8 cellular contexts compared by ENCODE assay signal in genomic region chr6:125154184-125155135, GRCh38. TPM values are rescaled to one million over a fixed set of nuclear protein-coding genes. Genes with fewer than 3 reads are reported as not detected.
DNase-seq lines count a peak whose midpoint lies in the region; ATAC-seq, FAIRE-seq and TF ChIP-seq lines count a peak whose summit lies in the region.

No MANE protein-coding gene starts in this region.

- H3K27ac ChIP-seq in RWPE1 = peak overlapping the region; percentile 17; the same call in 1 of the 2 replicates
- H3K27ac ChIP-seq in HepG2 (ENCODE audit: extremely low read length, insufficient read depth, low read length) = no peak overlapping the region

- no peak for DNase-seq in AG09309 (ENCODE audit: low read depth)
- DNase-seq in RWPE1 (ENCODE audit: low spot score) = peak; percentile 76
- peak; percentile 11 for DNase-seq in choroid plexus epithelial cell (ENCODE audit: low read depth)
- peak; percentile 7 for DNase-seq in HepG2 (ENCODE audit: low spot score)
- DNase-seq in DMS114 treated with DMSO at 0.1 percent for 48 hours (lab: John Stamatoyannopoulos, UW; ENCODE audit: unreplicated experiment) = no peak

- TF ChIP-seq POLR2A in HepG2 (IDR thresholded peaks at IDR 0.05; ENCODE audit: insufficient read depth in 1 of 2, low read depth in 2 of 2, low read length in 2 of 2) = no peak

- ATAC-seq in GM21447 (IDR thresholded peaks at IDR 0.05; ENCODE audit: unreplicated experiment) (peak; percentile 3), HepG2 (peak; percentile 54), GM19455 (IDR thresholded peaks at IDR 0.05; ENCODE audit: unreplicated experiment) (no peak)

- FAIRE-seq in HepG2 (lab: Jason Lieb, UNC) = no peak

- H3K4me1 Mint-ChIP-seq in stimulated activated naive CD8-positive, alpha-beta T cell treated with anti-CD3 and anti-CD28 coated beads, Interleukin-15, Interleukin-2, amounts not matched to agents 100 ng/mL and 50 ng/mL, for 24 hours (ENCODE audit: low read depth) = peaks cover 4% of the 10 kb centered on the region

- H3K9ac ChIP-seq in HepG2 (ENCODE audit: insufficient read depth, low read depth, low read length) = no peak overlapping the region

- H3K36me3 ChIP-seq in HepG2 (replicated peaks in 1 of 2; ENCODE audit: control insufficient read depth in 1 of 2, insufficient read depth in 2 of 2, low read length in 2 of 2) = no peaks in the 10 kb centered on the region

- TF ChIP-seq EP300 in HepG2 (IDR thresholded peaks at IDR 0.05; ENCODE audit: low read depth in 2 of 2, low read length in 2 of 2) (no peak), HepG2 (CRISPR knock-in tag; IDR thresholded peaks at IDR 0.05; ENCODE audit: borderline replicate concordance) (no peak)

- H3K9me3 ChIP-seq in HepG2 (ENCODE audit: low read length) = no peaks in the 10 kb centered on the region

- peak overlapping the region; percentile 92 for H3K4me2 ChIP-seq in HepG2 (ENCODE audit: low read depth, low read length)

- H3K27me3 ChIP-seq in HepG2 (ENCODE audit: control insufficient read depth in 1 of 2, insufficient read depth in 2 of 2, low read length in 2 of 2) = peaks cover 3 to 21% of the 10 kb centered on the region in 2 experiments; a peak in 3 of 5 replicates

- no peaks in the 10 kb centered on the region for H4K20me1 ChIP-seq in HepG2 (ENCODE audit: insufficient read depth, low read length)

- POLR2A ChIA-PET in RWPE1 (lab: Yijun Ruan, JAX; ENCODE audit: low non-redundant PET) = no interaction called here
- POLR2A ChIA-PET in HepG2 (lab: Yijun Ruan, JAX) = no interaction called here

- no peak overlapping the region for H3K27ac Mint-ChIP-seq in stimulated activated naive CD8-positive, alpha-beta T cell treated with anti-CD3 and anti-CD28 coated beads, Interleukin-15, Interleukin-2, amounts not matched to agents 100 ng/mL and 50 ng/mL, for 24 hours

- H3K4me3 ChIP-seq in AG09309 (ENCODE audit: control insufficient read depth, low read depth, low read length) = peak overlapping the region; percentile 67
- H3K4me3 ChIP-seq in choroid plexus epithelial cell (ENCODE audit: low read depth, low read length) = peak overlapping the region; percentile 66
- peak overlapping the region; percentile 40 to 69 (median 55); a peak in 5 of 6 replicates for H3K4me3 ChIP-seq in HepG2 (replicated peaks in 1 of 3; ENCODE audit: insufficient read depth in 1 of 3, low read depth in 2 of 3, low read length in 3 of 3)

- no peak overlapping the region for H2AFZ ChIP-seq in HepG2 (ENCODE audit: low read length)

- WGBS in HepG2 (ENCODE audit: low lambda C conversion rate) = 46% methylated on average over 52 of the region's 64 CpGs

- H3K36me3 Mint-ChIP-seq in stimulated activated naive CD8-positive, alpha-beta T cell treated with anti-CD3 and anti-CD28 coated beads, Interleukin-15, Interleukin-2, amounts not matched to agents 100 ng/mL and 50 ng/mL, for 24 hours (ENCODE audit: low read depth) = no peaks in the 10 kb centered on the region

- TF ChIP-seq CTCF in AG09309 (IDR thresholded peaks at IDR 0.05; ENCODE audit: control insufficient read depth, insufficient read depth, low read depth, low read length, missing control alignments) (no peak), RWPE1 (conservative IDR thresholded peaks at IDR 0.05; ENCODE audit: low read depth) (peak; percentile 48), choroid plexus epithelial cell (conservative IDR thresholded peaks at IDR 0.05; ENCODE audit: low read depth, low read length) (peak; percentile 24), HepG2 (CRISPR knock-in tag; IDR thresholded peaks at IDR 0.05) (no peak; the same call in 1 of the 2 replicates)

- H3K27me3 Mint-ChIP-seq in stimulated activated naive CD8-positive, alpha-beta T cell treated with anti-CD3 and anti-CD28 coated beads, Interleukin-15, Interleukin-2, amounts not matched to agents 100 ng/mL and 50 ng/mL, for 24 hours = peaks cover 60% of the 10 kb centered on the region

- H3K4me3 Mint-ChIP-seq in stimulated activated naive CD8-positive, alpha-beta T cell treated with anti-CD3 and anti-CD28 coated beads, Interleukin-15, Interleukin-2, amounts not matched to agents 100 ng/mL and 50 ng/mL, for 24 hours = peak overlapping the region; percentile 67

- TF ChIP-seq RAD21 in HepG2 (CRISPR knock-in tag; IDR thresholded peaks at IDR 0.05) = no peak

- no peaks in the 10 kb centered on the region for H3K79me2 ChIP-seq in HepG2 (ENCODE audit: insufficient read depth, low read length)

- no peaks in the 10 kb centered on the region for H3K9me3 Mint-ChIP-seq in stimulated activated naive CD8-positive, alpha-beta T cell treated with anti-CD3 and anti-CD28 coated beads, Interleukin-15, Interleukin-2, amounts not matched to agents 100 ng/mL and 50 ng/mL, for 24 hours

- intact Hi-C loops in HepG2 (cut with micrococcal nuclease; ENCODE audit: unreplicated experiment) = loop anchor here (5.0 kb wide), 1 partner anchor 192 kb away; the partner anchor contains the start of gene RNF217

- in situ Hi-C loops in HepG2 (cut with HindIII; ENCODE audit: extremely low pct_ligation_motif_present, low pct_unique_long_range_greater_than_20kb) = no loop called here

- BruUV-seq in HepG2 (replicated peaks; lab: Mats Ljungman, UMichigan) = no TSS peak

- CTCF ChIA-PET in RWPE1 (lab: Yijun Ruan, JAX) (interaction anchor here (0.5 to 1.4 kb wide), 22 partner anchors 11 to 1406 kb away, joined by 3 to 13 read pairs (median 4); partner anchors contain the start of genes HDDC2 and RNF217), HepG2 (lab: Yijun Ruan, JAX; ENCODE audit: low intra/inter-chr PET ratio, low total read pairs) (interaction anchor here (1.3 kb wide), 1 partner anchor 615 kb away, joined by 5 read pairs; no protein-coding TSS in a partner anchor)

- H3K4me1 ChIP-seq in HepG2 (ENCODE audit: insufficient read depth, low read length) = peaks cover 11% of the 10 kb centered on the region

TF ChIP-seq in HepG2, 621 proteins besides CTCF, POLR2A, EP300 and RAD21 (continues in another document):
- TF ChIP-seq ZNF709 (CRISPR knock-in tag; IDR thresholded peaks at IDR 0.05) (0 out of 2 replicates have a peak, but pooled peaks have one; percentile 20), ZNF746 (CRISPR knock-in tag; IDR thresholded peaks at IDR 0.05) (0 out of 2 replicates have a peak, but pooled peaks have one; percentile 44), ZNF362 (CRISPR knock-in tag; IDR thresholded peaks at IDR 0.05; ENCODE audit: borderline replicate concordance) (peak; percentile 63; the same call in 1 of the 2 replicates), THAP9 (CRISPR knock-in tag; IDR thresholded peaks at IDR 0.05; ENCODE audit: borderline replicate concordance) (peak; percentile 1; the same call in 1 of the 2 replicates), ZNF3 (CRISPR knock-in tag; IDR thresholded peaks at IDR 0.05) (0 out of 2 replicates have a peak, but pooled peaks have one; percentile 13)

RNA-seq across cellular contexts. Expression of gene TPD52L1, which starts 0.9 kb away (rescaled TPM):
- 0.49 and 0.67 TPM in 2 replicates for total RNA-seq in HepG2 (2016; rRNA removed; fragmentation: Illumina TruSeq; extraction: Trizol)
- 0.35 TPM in 1 of 2 replicates, not detected in the other for total RNA-seq in HepG2 (2016; cell fraction: cytosol; rRNA removed; fragmentation: Illumina TruSeq; extraction: Trizol; ENCODE audit: low read depth)
- 0.30 and 0.31 TPM in 2 replicates for total RNA-seq in HepG2 (2016; cell fraction: insoluble cytoplasmic fraction; rRNA removed; fragmentation: Illumina TruSeq; extraction: Trizol)
- 0.25 and 0.45 TPM in 2 replicates for total RNA-seq in HepG2 (2016; cell fraction: membrane; rRNA removed; fragmentation: Illumina TruSeq; extraction: Trizol)
- 0.38 TPM in 1 of 2 replicates, not detected in the other for total RNA-seq in HepG2 (2016; cell fraction: nucleus; rRNA removed; fragmentation: Illumina TruSeq; extraction: Trizol)
- polyA plus RNA-seq in HepG2 (2011; rRNA removed) = 0.47 and 0.53 TPM in 2 replicates
- polyA plus RNA-seq in HepG2 (2011; cell fraction: cytosol; rRNA removed) = 0.40 and 0.47 TPM in 2 replicates
- polyA plus RNA-seq in HepG2 (2011; cell fraction: nucleus; rRNA removed) = 0.21 TPM in 1 of 2 replicates, not detected in the other
- polyA plus RNA-seq in HepG2 (2012) = 0.15 and 0.44 TPM in 2 replicates
- polyA plus RNA-seq in HepG2 (2016; cell fraction: cytosol; fragmentation: Illumina TruSeq; extraction: Trizol; ENCODE audit: low read depth) = 0.35 and 0.50 TPM in 2 replicates
- 0.70 and 1.2 TPM in 2 replicates for polyA plus RNA-seq in HepG2 (2016; cell fraction: insoluble cytoplasmic fraction; fragmentation: Illumina TruSeq; extraction: Trizol; ENCODE audit: low read depth)
- 0.61 and 0.80 TPM in 2 replicates for polyA plus RNA-seq in HepG2 (2016; cell fraction: membrane; fragmentation: Illumina TruSeq; extraction: Trizol; ENCODE audit: low read depth)
- polyA plus RNA-seq in HepG2 (2016; cell fraction: nucleus; fragmentation: Illumina TruSeq; extraction: Trizol; ENCODE audit: insufficient read depth, low read depth) = 0.41 TPM in 1 of 2 replicates, not detected in the other
- 0.88 and 7.0 TPM in 2 replicates for polyA minus RNA-seq in HepG2 (2011; rRNA and poly(A)+ RNA removed; ENCODE audit: low replicate concordance)
- not detected in 2 replicates for polyA minus RNA-seq in HepG2 (2011; cell fraction: cytosol; rRNA and poly(A)+ RNA removed)
- 0.25 TPM in 1 of 2 replicates, not detected in the other for polyA minus RNA-seq in HepG2 (2011; cell fraction: nucleus; rRNA and poly(A)+ RNA removed)

Comparison
In these comparisons a context has a peak if more than half of its experiments do, and no peak if none do; other contexts are left out.
1. DNase-seq: peak in RWPE1 (single experiment), choroid plexus epithelial cell (single experiment) and HepG2 (single experiment); none in AG09309 (single experiment) and DMS114 treated with DMSO at 0.1 percent for 48 hours (single experiment).
2. CTCF ChIP-seq: peak in RWPE1 (single experiment) and choroid plexus epithelial cell (single experiment); none in AG09309 (single experiment) and HepG2 (single experiment).
3. Peak in every context shown above with its lines, with median percentiles within 50 percentile points of each other: H3K4me3 ChIP-seq.